ENCODE assay signal across 1 cellular context in the genomic region with DNA sequence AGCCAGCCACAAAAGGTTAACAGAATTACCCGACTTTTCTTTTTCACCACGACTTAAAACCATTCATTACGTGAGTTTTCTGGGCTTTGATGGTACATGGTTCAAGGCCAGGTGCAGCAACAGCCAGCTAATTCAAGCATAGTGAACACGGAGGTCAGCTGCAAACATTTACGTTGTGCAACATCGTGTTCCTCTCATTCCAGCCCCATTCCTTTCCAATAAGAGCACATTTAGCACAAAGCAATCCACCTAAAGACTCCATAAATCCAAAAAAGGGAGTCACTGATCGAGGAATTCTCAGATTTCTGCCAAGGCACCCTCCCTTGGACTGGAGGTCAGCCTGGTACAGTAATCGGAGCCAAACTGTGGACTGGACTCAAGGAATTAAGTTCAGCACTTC.
TF ChIP-seq lines count a peak whose summit lies in the region.

No MANE protein-coding gene starts in this region.

TF ChIP-seq in HepG2, 621 proteins besides CTCF, POLR2A, EP300 and RAD21 (continued from another document and continues in another):
- no peak for TF ChIP-seq ZNF724P (CRISPR knock-in tag; IDR thresholded peaks at IDR 0.05; ENCODE audit: borderline replicate concordance)
- peak; percentile 86; the same call in 1 of the 2 replicates for TF ChIP-seq ZNF614 (CRISPR knock-in tag; IDR thresholded peaks at IDR 0.05; ENCODE audit: borderline replicate concordance)
- TF ChIP-seq CBX1 (IDR thresholded peaks at IDR 0.05; ENCODE audit: low read depth), result peak; percentile 64
- TF ChIP-seq CCDC6 (CRISPR knock-in tag; IDR thresholded peaks at IDR 0.05), result peak; percentile 79; the same call in 1 of the 2 replicates
- TF ChIP-seq ZNF335 (CRISPR knock-in tag; IDR thresholded peaks at IDR 0.05), result peak; percentile 46; the same call in 1 of the 2 replicates
- peak; percentile 60; the same call in 1 of the 2 replicates for TF ChIP-seq ZBTB26 (CRISPR knock-in tag; IDR thresholded peaks at IDR 0.05; ENCODE audit: borderline replicate concordance)
- no peak for TF ChIP-seq ZNF841 (CRISPR knock-in tag; IDR thresholded peaks at IDR 0.05; ENCODE audit: borderline replicate concordance)
- TF ChIP-seq PITX1 (CRISPR knock-in tag; IDR thresholded peaks at IDR 0.05), result peak; percentile 90
- TF ChIP-seq CREB1 (IDR thresholded peaks at IDR 0.05), result peak; percentile 25; the same call in 1 of the 2 replicates
- TF ChIP-seq CREB1 (CRISPR knock-in tag; IDR thresholded peaks at IDR 0.05), result peak; percentile 79
- no peak for TF ChIP-seq PTBP1 (IDR thresholded peaks at IDR 0.05; ENCODE audit: low read depth, low read length, poor library complexity, severe bottlenecking)
- peak; percentile 58; the same call in 1 of the 2 replicates for TF ChIP-seq ZFP37 (CRISPR knock-in tag; IDR thresholded peaks at IDR 0.05; ENCODE audit: borderline replicate concordance)
- TF ChIP-seq ZNF431 (CRISPR knock-in tag; IDR thresholded peaks at IDR 0.05; ENCODE audit: borderline replicate concordance, low read depth), result peak; percentile 64; the same call in 1 of the 2 replicates
- TF ChIP-seq ZNF589 (CRISPR knock-in tag; conservative IDR thresholded peaks at IDR 0.05), result no peak
- peak; percentile 88 for TF ChIP-seq REPIN1 (CRISPR knock-in tag; IDR thresholded peaks at IDR 0.05; ENCODE audit: borderline replicate concordance, low read depth)
- TF ChIP-seq, protein P1, sequence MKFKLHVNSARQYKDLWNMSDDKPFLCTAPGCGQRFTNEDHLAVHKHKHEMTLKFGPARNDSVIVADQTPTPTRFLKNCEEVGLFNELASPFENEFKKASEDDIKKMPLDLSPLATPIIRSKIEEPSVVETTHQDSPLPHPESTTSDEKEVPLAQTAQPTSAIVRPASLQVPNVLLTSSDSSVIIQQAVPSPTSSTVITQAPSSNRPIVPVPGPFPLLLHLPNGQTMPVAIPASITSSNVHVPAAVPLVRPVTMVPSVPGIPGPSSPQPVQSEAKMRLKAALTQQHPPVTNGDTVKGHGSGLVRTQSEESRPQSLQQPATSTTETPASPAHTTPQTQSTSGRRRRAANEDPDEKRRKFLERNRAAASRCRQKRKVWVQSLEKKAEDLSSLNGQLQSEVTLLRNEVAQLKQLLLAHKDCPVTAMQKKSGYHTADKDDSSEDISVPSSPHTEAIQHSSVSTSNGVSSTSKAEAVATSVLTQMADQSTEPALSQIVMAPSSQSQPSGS (CRISPR knock-in tag; IDR thresholded peaks at IDR 0.05), result peak; percentile 93
- peak; percentile 85; the same call in 1 of the 2 replicates for TF ChIP-seq ZFP1 (CRISPR knock-in tag; IDR thresholded peaks at IDR 0.05)
- TF ChIP-seq IKZF1 (IDR thresholded peaks at IDR 0.05), result no peak
- TF ChIP-seq ZSCAN25 (CRISPR knock-in tag; IDR thresholded peaks at IDR 0.05), result no peak
- no peak for TF ChIP-seq YY1 (IDR thresholded peaks at IDR 0.05; ENCODE audit: insufficient read depth, insufficient replicate concordance, low read depth, low read length)
- TF ChIP-seq MAFG (CRISPR knock-in tag; IDR thresholded peaks at IDR 0.05), result no peak
- TF ChIP-seq, protein P2, sequence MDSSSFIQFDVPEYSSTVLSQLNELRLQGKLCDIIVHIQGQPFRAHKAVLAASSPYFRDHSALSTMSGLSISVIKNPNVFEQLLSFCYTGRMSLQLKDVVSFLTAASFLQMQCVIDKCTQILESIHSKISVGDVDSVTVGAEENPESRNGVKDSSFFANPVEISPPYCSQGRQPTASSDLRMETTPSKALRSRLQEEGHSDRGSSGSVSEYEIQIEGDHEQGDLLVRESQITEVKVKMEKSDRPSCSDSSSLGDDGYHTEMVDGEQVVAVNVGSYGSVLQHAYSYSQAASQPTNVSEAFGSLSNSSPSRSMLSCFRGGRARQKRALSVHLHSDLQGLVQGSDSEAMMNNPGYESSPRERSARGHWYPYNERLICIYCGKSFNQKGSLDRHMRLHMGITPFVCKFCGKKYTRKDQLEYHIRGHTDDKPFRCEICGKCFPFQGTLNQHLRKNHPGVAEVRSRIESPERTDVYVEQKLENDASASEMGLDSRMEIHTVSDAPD (CRISPR knock-in tag; IDR thresholded peaks at IDR 0.05), result no peak; the same call in 1 of the 2 replicates
- TF ChIP-seq NPAS2 (CRISPR knock-in tag; IDR thresholded peaks at IDR 0.05; ENCODE audit: borderline replicate concordance), result no peak
- peak; percentile 94 for TF ChIP-seq NCOA2 (CRISPR knock-in tag; IDR thresholded peaks at IDR 0.05)
- TF ChIP-seq ZNF552 (CRISPR knock-in tag; IDR thresholded peaks at IDR 0.05; ENCODE audit: borderline replicate concordance), result no peak
- no peak for TF ChIP-seq ZNF891 (CRISPR knock-in tag; IDR thresholded peaks at IDR 0.05)
- TF ChIP-seq ZNF33A (CRISPR knock-in tag; IDR thresholded peaks at IDR 0.05; ENCODE audit: borderline replicate concordance), result no peak
- TF ChIP-seq, protein P3, sequence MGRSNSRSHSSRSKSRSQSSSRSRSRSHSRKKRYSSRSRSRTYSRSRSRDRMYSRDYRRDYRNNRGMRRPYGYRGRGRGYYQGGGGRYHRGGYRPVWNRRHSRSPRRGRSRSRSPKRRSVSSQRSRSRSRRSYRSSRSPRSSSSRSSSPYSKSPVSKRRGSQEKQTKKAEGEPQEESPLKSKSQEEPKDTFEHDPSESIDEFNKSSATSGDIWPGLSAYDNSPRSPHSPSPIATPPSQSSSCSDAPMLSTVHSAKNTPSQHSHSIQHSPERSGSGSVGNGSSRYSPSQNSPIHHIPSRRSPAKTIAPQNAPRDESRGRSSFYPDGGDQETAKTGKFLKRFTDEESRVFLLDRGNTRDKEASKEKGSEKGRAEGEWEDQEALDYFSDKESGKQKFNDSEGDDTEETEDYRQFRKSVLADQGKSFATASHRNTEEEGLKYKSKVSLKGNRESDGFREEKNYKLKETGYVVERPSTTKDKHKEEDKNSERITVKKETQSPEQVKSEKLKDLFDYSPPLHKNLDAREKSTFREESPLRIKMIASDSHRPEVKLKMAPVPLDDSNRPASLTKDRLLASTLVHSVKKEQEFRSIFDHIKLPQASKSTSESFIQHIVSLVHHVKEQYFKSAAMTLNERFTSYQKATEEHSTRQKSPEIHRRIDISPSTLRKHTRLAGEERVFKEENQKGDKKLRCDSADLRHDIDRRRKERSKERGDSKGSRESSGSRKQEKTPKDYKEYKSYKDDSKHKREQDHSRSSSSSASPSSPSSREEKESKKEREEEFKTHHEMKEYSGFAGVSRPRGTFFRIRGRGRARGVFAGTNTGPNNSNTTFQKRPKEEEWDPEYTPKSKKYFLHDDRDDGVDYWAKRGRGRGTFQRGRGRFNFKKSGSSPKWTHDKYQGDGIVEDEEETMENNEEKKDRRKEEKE (IDR thresholded peaks at IDR 0.05), result no peak
- TF ChIP-seq ZNF12 (CRISPR knock-in tag; IDR thresholded peaks at IDR 0.05), result peak; percentile 83
- TF ChIP-seq, protein P4, sequence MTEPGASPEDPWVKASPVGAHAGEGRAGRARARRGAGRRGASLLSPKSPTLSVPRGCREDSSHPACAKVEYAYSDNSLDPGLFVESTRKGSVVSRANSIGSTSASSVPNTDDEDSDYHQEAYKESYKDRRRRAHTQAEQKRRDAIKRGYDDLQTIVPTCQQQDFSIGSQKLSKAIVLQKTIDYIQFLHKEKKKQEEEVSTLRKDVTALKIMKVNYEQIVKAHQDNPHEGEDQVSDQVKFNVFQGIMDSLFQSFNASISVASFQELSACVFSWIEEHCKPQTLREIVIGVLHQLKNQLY (CRISPR knock-in tag; IDR thresholded peaks at IDR 0.05), result peak; percentile 79
- no peak for TF ChIP-seq HOXA7 (CRISPR knock-in tag; IDR thresholded peaks at IDR 0.05)
- no peak for TF ChIP-seq ZNF790 (CRISPR knock-in tag; IDR thresholded peaks at IDR 0.05; ENCODE audit: borderline replicate concordance)
- TF ChIP-seq RFXANK (CRISPR knock-in tag; IDR thresholded peaks at IDR 0.05), result no peak
- peak; percentile 44; the same call in 1 of the 2 replicates for TF ChIP-seq MYC (CRISPR knock-in tag; IDR thresholded peaks at IDR 0.05; ENCODE audit: borderline replicate concordance)
- no peak for TF ChIP-seq ELF4 (CRISPR knock-in tag; IDR thresholded peaks at IDR 0.05; ENCODE audit: borderline replicate concordance)
- TF ChIP-seq RORA (CRISPR knock-in tag; IDR thresholded peaks at IDR 0.05), result 0 out of 2 replicates have a peak, but pooled peaks have one; percentile 77
- no peak for TF ChIP-seq NBN (conservative IDR thresholded peaks at IDR 0.05)
- TF ChIP-seq, protein P5, sequence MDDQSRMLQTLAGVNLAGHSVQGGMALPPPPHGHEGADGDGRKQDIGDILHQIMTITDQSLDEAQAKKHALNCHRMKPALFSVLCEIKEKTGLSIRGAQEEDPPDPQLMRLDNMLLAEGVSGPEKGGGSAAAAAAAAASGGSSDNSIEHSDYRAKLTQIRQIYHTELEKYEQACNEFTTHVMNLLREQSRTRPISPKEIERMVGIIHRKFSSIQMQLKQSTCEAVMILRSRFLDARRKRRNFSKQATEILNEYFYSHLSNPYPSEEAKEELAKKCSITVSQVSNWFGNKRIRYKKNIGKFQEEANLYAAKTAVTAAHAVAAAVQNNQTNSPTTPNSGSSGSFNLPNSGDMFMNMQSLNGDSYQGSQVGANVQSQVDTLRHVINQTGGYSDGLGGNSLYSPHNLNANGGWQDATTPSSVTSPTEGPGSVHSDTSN (CRISPR knock-in tag; IDR thresholded peaks at IDR 0.05; ENCODE audit: borderline replicate concordance), result no peak
- peak; percentile 49; the same call in 1 of the 2 replicates for TF ChIP-seq SPEN (CRISPR knock-in tag; IDR thresholded peaks at IDR 0.05; ENCODE audit: low read depth)
- TF ChIP-seq ZNF570 (CRISPR knock-in tag; IDR thresholded peaks at IDR 0.05; ENCODE audit: borderline replicate concordance), result no peak
- peak; percentile 41; the same call in 1 of the 2 replicates for TF ChIP-seq GABPB1 (CRISPR knock-in tag; IDR thresholded peaks at IDR 0.05)
- no peak for TF ChIP-seq CAMTA2 (CRISPR knock-in tag; IDR thresholded peaks at IDR 0.05; ENCODE audit: borderline replicate concordance)
- peak; percentile 59; the same call in 1 of the 2 replicates for TF ChIP-seq BRD4 (CRISPR knock-in tag; IDR thresholded peaks at IDR 0.05)
- no peak for TF ChIP-seq SOX6 (IDR thresholded peaks at IDR 0.05)
- peak; percentile 95 for TF ChIP-seq SOX6 (CRISPR knock-in tag; IDR thresholded peaks at IDR 0.05)
- TF ChIP-seq CENPBD1 (CRISPR knock-in tag; IDR thresholded peaks at IDR 0.05; ENCODE audit: borderline replicate concordance, low read depth), result no peak
- no peak for TF ChIP-seq ZNF256 (CRISPR knock-in tag; conservative IDR thresholded peaks at IDR 0.05)
- TF ChIP-seq, protein P6, sequence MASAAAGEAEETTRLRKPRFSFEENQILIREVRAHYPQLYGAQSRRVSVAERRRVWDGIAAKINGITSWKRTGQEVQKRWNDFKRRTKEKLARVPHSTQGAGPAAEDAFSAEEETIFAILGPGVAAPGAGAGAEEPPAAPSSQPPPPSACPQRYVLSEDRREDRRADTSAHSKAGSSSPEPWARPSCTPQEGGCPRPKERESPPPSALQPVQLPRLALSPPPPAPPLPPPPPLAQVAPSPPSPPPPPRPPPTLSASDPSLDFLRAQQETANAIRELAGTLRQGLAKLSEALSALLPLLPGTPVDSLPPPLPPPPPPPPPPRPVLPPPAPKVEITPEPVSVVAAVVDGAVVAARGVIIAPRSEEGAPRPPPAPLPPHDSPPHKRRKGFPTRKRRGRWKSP (CRISPR knock-in tag; IDR thresholded peaks at IDR 0.05), result peak; percentile 63; the same call in 1 of the 2 replicates
- peak; percentile 70; the same call in 1 of the 2 replicates for TF ChIP-seq ATF3 (CRISPR knock-in tag; IDR thresholded peaks at IDR 0.05)
- TF ChIP-seq GZF1 (CRISPR knock-in tag; IDR thresholded peaks at IDR 0.05), result no peak
- no peak for TF ChIP-seq RBM39 (IDR thresholded peaks at IDR 0.05; ENCODE audit: low read depth, low read length, poor library complexity, severe bottlenecking)
- no peak for TF ChIP-seq ZMAT3 (CRISPR knock-in tag; conservative IDR thresholded peaks at IDR 0.05)
- TF ChIP-seq HNF1B (CRISPR knock-in tag; IDR thresholded peaks at IDR 0.05), result peak; percentile 89
- TF ChIP-seq ZNF430 (CRISPR knock-in tag; IDR thresholded peaks at IDR 0.05), result peak; percentile 63; the same call in 1 of the 2 replicates
- no peak for TF ChIP-seq HIVEP1 (CRISPR knock-in tag; IDR thresholded peaks at IDR 0.05)
- TF ChIP-seq SRSF4 (IDR thresholded peaks at IDR 0.05; ENCODE audit: low read depth, low read length, poor library complexity, severe bottlenecking), result no peak
- peak; percentile 77 for TF ChIP-seq GFI1 (CRISPR knock-in tag; IDR thresholded peaks at IDR 0.05; ENCODE audit: borderline replicate concordance)
- no peak for TF ChIP-seq ZNF703 (CRISPR knock-in tag; IDR thresholded peaks at IDR 0.05; ENCODE audit: borderline replicate concordance)
- 0 out of 2 replicates have a peak, but pooled peaks have one; percentile 16 for TF ChIP-seq CHD4 (IDR thresholded peaks at IDR 0.05; ENCODE audit: borderline replicate concordance, low read length)
- 0 out of 2 replicates have a peak, but pooled peaks have one; percentile 61 for TF ChIP-seq ZNF530 (CRISPR knock-in tag; IDR thresholded peaks at IDR 0.05; ENCODE audit: low read depth)
